Comparison of ENCODE assay signal across 8 cellular contexts in genomic region chr6:5998741-5999687, GRCh38. TPM values are rescaled to one million over a fixed set of nuclear protein-coding genes. Genes with fewer than 3 reads are reported as not detected.
DNase-seq lines count a peak whose midpoint lies in the region; ATAC-seq and TF ChIP-seq lines count a peak whose summit lies in the region.

No MANE protein-coding gene starts in this region.

- TF ChIP-seq CTCF in upper lobe of right lung (IDR thresholded peaks at IDR 0.05), result peak; percentile 9

- DNase-seq in Right ventricle myocardium inferior (ENCODE audit: missing footprints), result no peak
- DNase-seq in cardiac septum (ENCODE audit: low spot score), result no peak
- peak; percentile 71 for DNase-seq in cerebellar cortex (ENCODE audit: low spot score)
- DNase-seq in lung microvascular endothelial cell (ENCODE audit: low read depth in 2 of 2), result peak; percentile 40 to 54
- no peak for DNase-seq in upper lobe of right lung
- no peak for DNase-seq in HUDEP-2 (lab: John Stamatoyannopoulos, UW; ENCODE audit: unreplicated experiment in 76 of 76)
- no peak for DNase-seq in NCI-H2081 treated with DMSO at 0.1 percent for 48 hours (lab: John Stamatoyannopoulos, UW)
- no peak for DNase-seq in SHP77 treated with DMSO at 0.1 percent for 48 hours (lab: John Stamatoyannopoulos, UW)

- H3K4me1 ChIP-seq in upper lobe of right lung, result peaks cover 31% of the 10 kb centered on the region

- no peaks in the 10 kb centered on the region for H3K9me3 ChIP-seq in upper lobe of right lung

- ATAC-seq in Right ventricle myocardium inferior, result peak; percentile 29
- no peak for ATAC-seq in upper lobe of right lung

- intact Hi-C loops in Right ventricle myocardium inferior (cut with DNase I), result loop anchor here (10.0 kb wide), 1 partner anchor 534 kb away; no protein-coding TSS in a partner anchor
- intact Hi-C loops in cardiac septum (cut with DNase I), result no loop called here
- intact Hi-C loops in upper lobe of right lung (cut with DNase I), result no loop called here

- peak overlapping the region; percentile 10 for H3K4me3 ChIP-seq in upper lobe of right lung

- H3K27ac ChIP-seq in upper lobe of right lung, result no peak overlapping the region

- no peaks in the 10 kb centered on the region for H3K36me3 ChIP-seq in upper lobe of right lung

- peaks cover 100% of the 10 kb centered on the region for H3K27me3 ChIP-seq in upper lobe of right lung

RNA-seq across cellular contexts. Expression of gene NRN1, which starts 7.7 kb away (rescaled TPM):
- 14.0 TPM for total RNA-seq in Right ventricle myocardium inferior
- 10.4 TPM for total RNA-seq in cardiac septum
- 28.1 and 41.9 TPM in 2 replicates for total RNA-seq in lung microvascular endothelial cell
- 24.4 TPM for total RNA-seq in upper lobe of right lung

Comparison
In these comparisons a context has a peak if more than half of its experiments do, and no peak if none do; other contexts are left out.
1. DNase-seq: peak in cerebellar cortex (single experiment) and lung microvascular endothelial cell (2 of 2); none in Right ventricle myocardium inferior (single experiment), cardiac septum (single experiment), upper lobe of right lung (single experiment), HUDEP-2 (0 of 76), NCI-H2081 treated with DMSO at 0.1 percent for 48 hours (single experiment) and SHP77 treated with DMSO at 0.1 percent for 48 hours (single experiment).